In genomic region chr18:21243041-21243431, GRCh38 we compare ENCODE assay signal across 9 cellular contexts. TPM values are rescaled to one million over a fixed set of nuclear protein-coding genes. Genes with fewer than 3 reads are reported as not detected.
DNase-seq lines count a peak whose midpoint lies in the region; ATAC-seq and TF ChIP-seq lines count a peak whose summit lies in the region.
"Had no signal": no experiment of that assay in that cellular context is flagged by ENCODE, and none has a peak within 500 bp of the region (broad histone marks: within the 10 kb centered on the region; RNA-seq: fewer than 3 reads in every experiment).

No MANE protein-coding gene starts in this region.

- intact Hi-C loops in vagina (cut with DNase I): no loop called here

- TF ChIP-seq CTCF in chondrocyte (IDR thresholded peaks at IDR 0.05) (no peak), vagina (IDR thresholded peaks at IDR 0.05) (no peak)

- H3K27me3 ChIP-seq in vagina: no peaks in the 10 kb centered on the region

- no peaks in the 10 kb centered on the region for H3K9me3 ChIP-seq in vagina

- no peak for TF ChIP-seq POLR2A in vagina (IDR thresholded peaks at IDR 0.05)

- H3K4me3 ChIP-seq in vagina: peak overlapping the region; percentile 51 to 57

- H3K27ac Mint-ChIP-seq in activated naive CD4-positive, alpha-beta T cell treated with anti-CD3 and anti-CD28 coated beads, Interleukin-2, amount 10 ng/mL, durations not matched to agents 7 days and 5 days: no peak overlapping the region
- H3K27ac Mint-ChIP-seq in chondrocyte (ENCODE audit: unreplicated experiment) (peak overlapping the region; percentile 36), memory B cell (no peak overlapping the region)

- H3K4me3 Mint-ChIP-seq in activated naive CD4-positive, alpha-beta T cell treated with anti-CD3 and anti-CD28 coated beads, Interleukin-2, amount 10 ng/mL, durations not matched to agents 7 days and 5 days: peak overlapping the region; percentile 29
- H3K4me3 Mint-ChIP-seq in chondrocyte (ENCODE audit: unreplicated experiment) (peak overlapping the region; percentile 82), memory B cell (peak overlapping the region; percentile 9)

- H3K4me1 ChIP-seq in vagina: peaks cover 16% of the 10 kb centered on the region

- H3K9me3 Mint-ChIP-seq in activated naive CD4-positive, alpha-beta T cell treated with anti-CD3 and anti-CD28 coated beads, Interleukin-2, amount 10 ng/mL, durations not matched to agents 7 days and 5 days: no peaks in the 10 kb centered on the region
- H3K9me3 Mint-ChIP-seq in chondrocyte (ENCODE audit: low read depth) (no peaks in the 10 kb centered on the region), memory B cell (no peaks in the 10 kb centered on the region)

- no peak for DNase-seq in activated naive CD4-positive, alpha-beta T cell treated with anti-CD3 and anti-CD28 coated beads, Interleukin-2, amount 10 ng/mL, durations not matched to agents 7 days and 5 days
- no peak for DNase-seq in activated naive CD4-positive, alpha-beta T cell treated with Interleukin-2 at 50 U/mL for 16 hours
- DNase-seq in chondrocyte (ENCODE audit: low spot score) (no peak), memory B cell (ENCODE audit: low spot score in 2 of 2) (no peak), vagina (ENCODE audit: extremely low spot score in 2 of 2) (no peak), midbrain (lab: John Stamatoyannopoulos, UW) (no peak), NOMO-1 treated with dmso at 0.1 percent for 144 hours (lab: John Stamatoyannopoulos, UW; ENCODE audit: unreplicated experiment) (no peak)

- CTCF ChIA-PET in activated naive CD4-positive, alpha-beta T cell treated with anti-CD3 and anti-CD28 coated beads, Interleukin-2, amount 10 ng/mL, durations not matched to agents 7 days and 5 days (lab: Charles Lee): no interaction called here

- peaks cover 56% of the 10 kb centered on the region for H3K27me3 Mint-ChIP-seq in activated naive CD4-positive, alpha-beta T cell treated with anti-CD3 and anti-CD28 coated beads, Interleukin-2, amount 10 ng/mL, durations not matched to agents 7 days and 5 days
- H3K27me3 Mint-ChIP-seq in chondrocyte (ENCODE audit: low read depth) (peaks cover 30% of the 10 kb centered on the region), memory B cell (peaks cover 19% of the 10 kb centered on the region)

- ATAC-seq in memory B cell (ENCODE audit: low read depth): no peak
- ATAC-seq in GM21576 (IDR thresholded peaks at IDR 0.05; ENCODE audit: unreplicated experiment): no peak

- no peaks in the 10 kb centered on the region for H3K36me3 ChIP-seq in vagina

- no peaks in the 10 kb centered on the region for H3K36me3 Mint-ChIP-seq in activated naive CD4-positive, alpha-beta T cell treated with anti-CD3 and anti-CD28 coated beads, Interleukin-2, amount 10 ng/mL, durations not matched to agents 7 days and 5 days
- H3K36me3 Mint-ChIP-seq in chondrocyte (ENCODE audit: low read depth) (no peaks in the 10 kb centered on the region), memory B cell (no peaks in the 10 kb centered on the region)

- H3K27ac ChIP-seq in vagina: peak overlapping the region; percentile 82

- H3K4me1 Mint-ChIP-seq in activated naive CD4-positive, alpha-beta T cell treated with anti-CD3 and anti-CD28 coated beads, Interleukin-2, amount 10 ng/mL, durations not matched to agents 7 days and 5 days: peaks cover 5% of the 10 kb centered on the region
- H3K4me1 Mint-ChIP-seq in chondrocyte (ENCODE audit: low read depth) (peaks cover 8% of the 10 kb centered on the region), memory B cell (no peaks in the 10 kb centered on the region)

RNA-seq across cellular contexts. Expression of gene GREB1L, which starts 1.0 kb away (rescaled TPM):
- total RNA-seq in chondrocyte (2.3 to 4.1 TPM (median 2.4 TPM) in 3 replicates), vagina (0.98 TPM)
- total RNA-seq: T-helper 2 cell treated with Interferon-gamma antibody and Interleukin-4, amounts not matched to agents 100 ng/mL and 5 ng/mL, for 36 hours had no signal

Comparison
In these comparisons a context has a peak if more than half of its experiments do, and no peak if none do; other contexts are left out.
1. H3K4me3 Mint-ChIP-seq: peak in every context shown above with its lines; median percentile 82 in chondrocyte; 29 in activated naive CD4-positive, alpha-beta T cell treated with anti-CD3 and anti-CD28 coated beads, Interleukin-2, amount 10 ng/mL, durations not matched to agents 7 days and 5 days; 9 in memory B cell.